9 cellular contexts compared by ENCODE assay signal in genomic region chr15:95528920-95529319, GRCh38.
"Had no signal": no experiment of that assay in that cellular context is flagged by ENCODE, and none has a peak within 500 bp of the region (broad histone marks: within the 10 kb centered on the region; RNA-seq: fewer than 3 reads in every experiment).

No MANE protein-coding gene starts in this region.

- H3K27ac ChIP-seq: GM23248, KMS-11 had no signal

- H3K9ac ChIP-seq: GM23248, KMS-11 had no signal

- H3K4me2 ChIP-seq: KMS-11 had no signal

- H2AFZ ChIP-seq: GM23248 had no signal

- H3K36me3 ChIP-seq: HAP-1 had no signal

- H3K4me3 ChIP-seq: GM23248, HAP-1 had no signal

- FAIRE-seq: HTR-8/SVneo had no signal

- ATAC-seq: HCT116 had no signal

- DNase-seq: GM23248, GOT3, H7, IMR-90, KBM-7 had no signal

- H3K9me3 ChIP-seq: HAP-1 had no signal

- H3K4me1 ChIP-seq: HAP-1 had no signal
